ENCODE assay signal across 22 cellular contexts in genomic region chr5:1651971-1652872, GRCh38.
DNase-seq lines count a peak whose midpoint lies in the region; ATAC-seq and TF ChIP-seq lines count a peak whose summit lies in the region.
"Had no signal": no experiment of that assay in that cellular context is flagged by ENCODE, and none has a peak within 500 bp of the region (broad histone marks: within the 10 kb centered on the region; RNA-seq: fewer than 3 reads in every experiment).

No MANE protein-coding gene starts in this region.

- H3K27me3 ChIP-seq in KMS-11 (ENCODE audit: insufficient read depth, low read depth) = peaks cover 5% of the 10 kb centered on the region

- no peak overlapping the region for H3K27ac ChIP-seq in KMS-11
- H3K27ac ChIP-seq: ascending aorta, cardiac muscle cell, skin epidermis, tibial nerve had no signal

- peaks cover 33% of the 10 kb centered on the region for H3K27me3 Mint-ChIP-seq in osteocyte (ENCODE audit: unreplicated experiment)

- peaks cover 16% of the 10 kb centered on the region for H3K4me1 ChIP-seq in KMS-11 (ENCODE audit: low read depth, poor library complexity, severe bottlenecking)
- H3K4me1 ChIP-seq: ascending aorta had no signal

- peak; percentile 57 for DNase-seq in activated CD8-positive, alpha-beta memory T cell treated with anti-CD3 and anti-CD28 coated beads for 24 hours
- no peak for DNase-seq in activated CD8-positive, alpha-beta memory T cell treated with anti-CD3 and anti-CD28 coated beads, Interleukin-2, amount 50 U/mL, for 48 hours
- peak; percentile 45 for DNase-seq in ecto neural progenitor cell (ENCODE audit: low spot score)
- peak; percentile 80 for DNase-seq in osteocyte (ENCODE audit: extremely low spot score, unreplicated experiment)
- DNase-seq in NCI-H1048 (lab: John Stamatoyannopoulos, UW) = no peak
- no peak for DNase-seq in activated CD4-positive, alpha-beta T cell treated with anti-CD3 and anti-CD28 coated beads for 4 hours
- DNase-seq: 8988T, dermis blood vessel endothelial cell, mesendoderm, NCI-H1436 treated with DMSO at 0.1 percent for 48 hours, NCI-H2107, NCI-H446, NCI-H774 had no signal

- no peaks in the 10 kb centered on the region for H3K9me3 Mint-ChIP-seq in osteocyte (ENCODE audit: unreplicated experiment)
- H3K9me3 Mint-ChIP-seq: activated naive CD4-positive, alpha-beta T cell treated with anti-CD3 and anti-CD28 coated beads, Interleukin-2, amount 50 U/mL, for 72 hours; CD8-positive, alpha-beta memory T cell; T-helper 1 cell treated with Interleukin-12 subunit alpha and Interleukin-12 subunit beta and Interleukin-4 antibody, amounts not matched to agents 30 μg/mL and 1 μg/mL, for 36 hours had no signal

- no peaks in the 10 kb centered on the region for H3K36me3 ChIP-seq in KMS-11 (ENCODE audit: insufficient read depth)
- H3K36me3 ChIP-seq: ascending aorta, cardiac muscle cell, tibial nerve had no signal

- H3K4me2 ChIP-seq in KMS-11 = peak overlapping the region; percentile 78; the same call in 1 of the 2 replicates

- H3K79me2 ChIP-seq in KMS-11 (ENCODE audit: insufficient read depth, low read depth) = no peaks in the 10 kb centered on the region

- H4K20me1 ChIP-seq in KMS-11 (ENCODE audit: insufficient read depth) = no peaks in the 10 kb centered on the region

- H3K4me3 ChIP-seq in KMS-11 (IDR thresholded peaks at IDR 0.05; ENCODE audit: insufficient read depth, low read depth, low read length) = no peak overlapping the region
- H3K4me3 ChIP-seq: ascending aorta, cardiac muscle cell, skin epidermis, tibial nerve had no signal

- H3K4me3 Mint-ChIP-seq in osteocyte (ENCODE audit: unreplicated experiment) = no peak overlapping the region
- H3K4me3 Mint-ChIP-seq: T-helper 1 cell treated with Interleukin-12 subunit alpha and Interleukin-12 subunit beta and Interleukin-4 antibody, amounts not matched to agents 30 μg/mL and 1 μg/mL, for 36 hours had no signal

- no peaks in the 10 kb centered on the region for H3K4me1 Mint-ChIP-seq in osteocyte (ENCODE audit: unreplicated experiment)

- H3K9ac ChIP-seq in KMS-11 = no peak overlapping the region

- no peak overlapping the region for H3K27ac Mint-ChIP-seq in osteocyte (ENCODE audit: unreplicated experiment)
- H3K27ac Mint-ChIP-seq: activated naive CD4-positive, alpha-beta T cell treated with anti-CD3 and anti-CD28 coated beads, Interleukin-2, amount 50 U/mL, for 72 hours; CD8-positive, alpha-beta memory T cell; T-helper 1 cell treated with Interleukin-12 subunit alpha and Interleukin-12 subunit beta and Interleukin-4 antibody, amounts not matched to agents 30 μg/mL and 1 μg/mL, for 36 hours had no signal

- H3K36me3 Mint-ChIP-seq in osteocyte (ENCODE audit: unreplicated experiment) = no peaks in the 10 kb centered on the region
- H3K36me3 Mint-ChIP-seq: activated naive CD4-positive, alpha-beta T cell treated with anti-CD3 and anti-CD28 coated beads, Interleukin-2, amount 50 U/mL, for 72 hours; CD8-positive, alpha-beta memory T cell had no signal

- TF ChIP-seq CTCF in KMS-11 (conservative IDR thresholded peaks at IDR 0.05; ENCODE audit: low read depth, low read length) (no peak), osteocyte (IDR thresholded peaks at IDR 0.05) (no peak)

- no peak for ATAC-seq in GM18909 (IDR thresholded peaks at IDR 0.05; ENCODE audit: poor library complexity, unreplicated experiment)
- ATAC-seq: activated naive CD4-positive, alpha-beta T cell treated with anti-CD3 and anti-CD28 coated beads, Interleukin-2, amount 50 U/mL, for 72 hours had no signal

- no peak overlapping the region for H2AFZ ChIP-seq in KMS-11 (ENCODE audit: low read depth)

Comparison
In these comparisons a context has a peak if more than half of its experiments do, and no peak if none do; other contexts are left out.
1. DNase-seq: peak in activated CD8-positive, alpha-beta memory T cell treated with anti-CD3 and anti-CD28 coated beads for 24 hours (single experiment), ecto neural progenitor cell (single experiment) and osteocyte (single experiment); none in activated CD8-positive, alpha-beta memory T cell treated with anti-CD3 and anti-CD28 coated beads, Interleukin-2, amount 50 U/mL, for 48 hours (single experiment), NCI-H1048 (single experiment) and activated CD4-positive, alpha-beta T cell treated with anti-CD3 and anti-CD28 coated beads for 4 hours (0 of 2).